8 cellular contexts compared by ENCODE assay signal in genomic region chr5:103139264-103139865, GRCh38. TPM values are rescaled to one million over a fixed set of nuclear protein-coding genes. Genes with fewer than 3 reads are reported as not detected.
DNase-seq lines count a peak whose midpoint lies in the region; ATAC-seq, FAIRE-seq and TF ChIP-seq lines count a peak whose summit lies in the region.

No MANE protein-coding gene starts in this region.

- H3K79me2 ChIP-seq in DOHH2 (ENCODE audit: control insufficient read depth, low read length) (no peaks in the 10 kb centered on the region), KMS-11 (ENCODE audit: insufficient read depth, low read depth) (no peaks in the 10 kb centered on the region)

- no peak overlapping the region for H2BK5ac ChIP-seq in neuronal stem cell (ENCODE audit: low read length)

- H3K9me3 Mint-ChIP-seq in activated T-cell treated with anti-CD3 and anti-CD28 coated beads, Interleukin-2, amount 50 U/mL, for 4 hours: no peaks in the 10 kb centered on the region

- H4K91ac ChIP-seq in neuronal stem cell (ENCODE audit: low read depth, low read length, poor library complexity): no peak overlapping the region

- peaks cover 14% of the 10 kb centered on the region for H3K36me3 Mint-ChIP-seq in activated T-cell treated with anti-CD3 and anti-CD28 coated beads, Interleukin-2, amount 50 U/mL, for 4 hours (ENCODE audit: insufficient read depth)

- H3K14ac ChIP-seq in neuronal stem cell (ENCODE audit: low read length): no peak overlapping the region

- H3F3A ChIP-seq in DOHH2 (ENCODE audit: control insufficient read depth, insufficient read depth): peaks cover 6% of the 10 kb centered on the region; the same call in 1 of the 2 replicates

- H3K27ac ChIP-seq in DOHH2 (ENCODE audit: low read depth, low read length): no peak overlapping the region
- H3K27ac ChIP-seq in KMS-11: no peak overlapping the region
- no peak overlapping the region for H3K27ac ChIP-seq in neuronal stem cell (replicated peaks; ENCODE audit: low read length)

- no peak overlapping the region for H3K4me3 Mint-ChIP-seq in activated T-cell treated with anti-CD3 and anti-CD28 coated beads, Interleukin-2, amount 50 U/mL, for 4 hours

- no peak overlapping the region for H2BK15ac ChIP-seq in neuronal stem cell (ENCODE audit: low read length)

- no peak overlapping the region for H3K4me3 ChIP-seq in DOHH2 (ENCODE audit: low read length)
- no peak overlapping the region for H3K4me3 ChIP-seq in KMS-11 (IDR thresholded peaks at IDR 0.05; ENCODE audit: insufficient read depth, low read depth, low read length)
- no peak overlapping the region for H3K4me3 ChIP-seq in fibroblast of mammary gland (ENCODE audit: control insufficient read depth, low read depth, low read length)
- H3K4me3 ChIP-seq in neuronal stem cell (ENCODE audit: low read length in 2 of 2): no peak overlapping the region

- no peak overlapping the region for H4K8ac ChIP-seq in neuronal stem cell (ENCODE audit: low read depth, low read length)

- peak; percentile 71 for FAIRE-seq in RCC 7860 (lab: Jason Lieb, UNC)

- H3K18ac ChIP-seq in neuronal stem cell (ENCODE audit: low read length): no peak overlapping the region

- H3K4me2 ChIP-seq in DOHH2 (ENCODE audit: low read length): no peak overlapping the region
- H3K4me2 ChIP-seq in KMS-11: no peak overlapping the region
- no peak overlapping the region for H3K4me2 ChIP-seq in neuronal stem cell (ENCODE audit: insufficient read depth, low read length, poor library complexity, severe bottlenecking)

- no peak overlapping the region for H3K9ac ChIP-seq in KMS-11
- no peak overlapping the region for H3K9ac ChIP-seq in neuronal stem cell (ENCODE audit: low read depth, low read length, poor library complexity)

- H3K9me3 ChIP-seq in DOHH2 (ENCODE audit: control insufficient read depth, insufficient read depth, low read length): no peaks in the 10 kb centered on the region
- peaks cover 0 to 8% of the 10 kb centered on the region in 2 donors for H3K9me3 ChIP-seq in neuronal stem cell (replicated peaks in 1 of 2; ENCODE audit: control insufficient read depth in 2 of 2, insufficient read depth in 1 of 2, low read depth in 1 of 2, low read length in 2 of 2)

- H2AFZ ChIP-seq in KMS-11 (ENCODE audit: low read depth) (no peak overlapping the region), neuronal stem cell (ENCODE audit: low read length) (no peak overlapping the region)

- ATAC-seq in GM21786 (IDR thresholded peaks at IDR 0.05; ENCODE audit: unreplicated experiment): peak; percentile 99
- peak; percentile 87 to 90 for ATAC-seq in activated T-cell treated with anti-CD3 and anti-CD28 coated beads, Interleukin-2, amount 50 U/mL, for 4 hours

- H3K27me3 ChIP-seq in DOHH2 (ENCODE audit: control insufficient read depth, low read length): no peaks in the 10 kb centered on the region
- no peaks in the 10 kb centered on the region for H3K27me3 ChIP-seq in KMS-11 (ENCODE audit: insufficient read depth, low read depth)
- H3K27me3 ChIP-seq in neuronal stem cell (ENCODE audit: control insufficient read depth in 3 of 3, insufficient read depth in 3 of 3, low read depth in 1 of 3, low read length in 3 of 3): no peaks in the 10 kb centered on the region

- H3K79me1 ChIP-seq in neuronal stem cell (ENCODE audit: low read depth, low read length): no peaks in the 10 kb centered on the region

- H3K9me2 ChIP-seq in DOHH2 (replicated peaks; ENCODE audit: control insufficient read depth, low read length): no peaks in the 10 kb centered on the region

- H2AK5ac ChIP-seq in neuronal stem cell (ENCODE audit: low read depth, low read length): no peak overlapping the region

- H4K20me1 ChIP-seq in DOHH2 (ENCODE audit: control insufficient read depth, insufficient read depth, low read depth, low read length) (0 out of 2 replicates have a peak, but pooled peaks cover 3% of the 10 kb centered on the region), KMS-11 (ENCODE audit: insufficient read depth) (no peaks in the 10 kb centered on the region)

- peaks cover 5% of the 10 kb centered on the region for H3K4me1 Mint-ChIP-seq in activated T-cell treated with anti-CD3 and anti-CD28 coated beads, Interleukin-2, amount 50 U/mL, for 4 hours (ENCODE audit: low read depth)

- no peak overlapping the region for H2BK120ac ChIP-seq in neuronal stem cell (ENCODE audit: low read depth, low read length)

- no peaks in the 10 kb centered on the region for H3K27me3 Mint-ChIP-seq in activated T-cell treated with anti-CD3 and anti-CD28 coated beads, Interleukin-2, amount 50 U/mL, for 4 hours (ENCODE audit: low read depth)

- no peak overlapping the region for H3K23ac ChIP-seq in neuronal stem cell (ENCODE audit: low read depth, low read length, poor library complexity)

- no peak overlapping the region for H3K4ac ChIP-seq in neuronal stem cell (ENCODE audit: low read length)

- peak; percentile 48 for DNase-seq in RCC 7860 (ENCODE audit: low spot score)
- peak; percentile 80 for DNase-seq in activated T-cell treated with anti-CD3 and anti-CD28 coated beads, Interleukin-2, amount 50 U/mL, for 4 hours
- peak; percentile 76 for DNase-seq in fibroblast of mammary gland (ENCODE audit: low read depth)
- peak; percentile 75 for DNase-seq in neuronal stem cell (ENCODE audit: low spot score)
- peak; percentile 88 for DNase-seq in superior temporal gyrus (ENCODE audit: extremely low spot score)

- peaks cover 10% of the 10 kb centered on the region for H3K36me3 ChIP-seq in DOHH2 (ENCODE audit: control insufficient read depth, low read length)
- no peaks in the 10 kb centered on the region; the same call in 1 of the 2 replicates for H3K36me3 ChIP-seq in KMS-11 (ENCODE audit: insufficient read depth)
- peaks cover 0 to 61% of the 10 kb centered on the region in 2 donors for H3K36me3 ChIP-seq in neuronal stem cell (replicated peaks in 1 of 2; ENCODE audit: control insufficient read depth in 2 of 2, insufficient read depth in 2 of 2, low read length in 2 of 2)

- no peak overlapping the region for H2BK12ac ChIP-seq in neuronal stem cell (ENCODE audit: low read length)

- H3K4me1 ChIP-seq in DOHH2 (ENCODE audit: control insufficient read depth, low read length): no peaks in the 10 kb centered on the region
- no peaks in the 10 kb centered on the region for H3K4me1 ChIP-seq in KMS-11 (ENCODE audit: low read depth, poor library complexity, severe bottlenecking)
- no peaks in the 10 kb centered on the region for H3K4me1 ChIP-seq in neuronal stem cell (ENCODE audit: control insufficient read depth in 2 of 2, insufficient read depth in 1 of 2, low read depth in 1 of 2, low read length in 2 of 2)

- peak; percentile 93 for TF ChIP-seq CTCF in DOHH2 (IDR thresholded peaks at IDR 0.05; ENCODE audit: low read depth, low read length, poor library complexity, severe bottlenecking)
- peak; percentile 96 for TF ChIP-seq CTCF in KMS-11 (conservative IDR thresholded peaks at IDR 0.05; ENCODE audit: low read depth, low read length)
- TF ChIP-seq CTCF in fibroblast of mammary gland (conservative IDR thresholded peaks at IDR 0.05; ENCODE audit: control insufficient read depth, insufficient read depth, low read depth, low read length): peak; percentile 94

- WGBS in neuronal stem cell (ENCODE audit: extremely low coverage in 2 of 2, insufficient read length in 2 of 2, insufficient replicate concordance in 1 of 2), 2 donors: no CpG with 5 or more reads among the region's 2 CpGs

RNA-seq across cellular contexts. Expression of gene PPIP5K2, which starts 19.3 kb away (rescaled TPM):
- 10 to 100 TPM; 40.2 to 56.9 (median 53.9) TPM for total RNA-seq in activated T-cell treated with anti-CD3 and anti-CD28 coated beads, Interleukin-2, amount 50 U/mL, for 4 hours
- polyA plus RNA-seq in neuronal stem cell (2013, experiment 1 of 2): 39.4 TPM
- 39.4 TPM for polyA plus RNA-seq in neuronal stem cell (2013, experiment 2 of 2)

RNA-seq across cellular contexts. Expression of gene GIN1, which starts 19.4 kb away (rescaled TPM):
- total RNA-seq in activated T-cell treated with anti-CD3 and anti-CD28 coated beads, Interleukin-2, amount 50 U/mL, for 4 hours: 1 to 10 TPM; 5.8 to 7.8 (median 6.1) TPM
- polyA plus RNA-seq in neuronal stem cell (2013, experiment 1 of 2): 8.6 TPM
- polyA plus RNA-seq in neuronal stem cell (2013, experiment 2 of 2): 8.9 TPM
